28 cellular contexts compared by ENCODE assay signal in genomic region chr5:146222002-146222401, GRCh38.
"Had no signal": no experiment of that assay in that cellular context is flagged by ENCODE, and none has a peak within 500 bp of the region (broad histone marks: within the 10 kb centered on the region; RNA-seq: fewer than 3 reads in every experiment).

No MANE protein-coding gene starts in this region.

- FAIRE-seq: endothelial cell of umbilical vein had no signal

- ATAC-seq: activated naive CD4-positive, alpha-beta T cell treated with anti-CD3 and anti-CD28 coated beads, Interleukin-2, amount 50 U/mL, for 72 hours; activated T-cell treated with anti-CD3 and anti-CD28 coated beads, Interleukin-2, amount 50 U/mL, for 72 hours; effector memory CD8-positive, alpha-beta T cell had no signal

- DNase-seq: activated CD4-positive, alpha-beta memory T cell treated with anti-CD3 and anti-CD28 coated beads, Interleukin-2, amount 10 ng/mL, durations not matched to agents 7 days and 5 days; activated CD4-positive, alpha-beta T cell treated with anti-CD3 and anti-CD28 coated beads for 1 hour; activated CD4-positive, alpha-beta T cell treated with anti-CD3 and anti-CD28 coated beads for 4 hours; activated CD4-positive, alpha-beta T cell treated with anti-CD3 and anti-CD28 coated beads, Interleukin-2, amount 10 ng/mL, durations not matched to agents 7 days and 5 days; activated CD4-positive, alpha-beta T cell treated with anti-CD3 and anti-CD28 coated beads, Interleukin-2, amount 50 U/mL, for 4 hours; activated CD4-positive, CD25-positive, alpha-beta regulatory T cell; activated CD8-positive, alpha-beta memory T cell treated with anti-CD3 and anti-CD28 coated beads, Interleukin-2, amount 50 U/mL, for 48 hours; activated gamma-delta T cell; activated naive CD4-positive, alpha-beta T cell; activated naive CD4-positive, alpha-beta T cell treated with anti-CD3 and anti-CD28 coated beads, Interleukin-2, amount 10 ng/mL, durations not matched to agents 7 days and 5 days; activated naive CD8-positive, alpha-beta T cell treated with anti-CD3 and anti-CD28 coated beads, Interleukin-2, amount 10 ng/mL, durations not matched to agents 7 days and 5 days; activated T-cell treated with anti-CD3 and anti-CD28 coated beads for 4 hours; activated T-cell treated with anti-CD3 and anti-CD28 coated beads, Interleukin-2, amount 50 U/mL, for 24 hours; activated T-cell treated with anti-CD3 and anti-CD28 coated beads, Interleukin-2, amount 50 U/mL, for 72 hours; central memory CD4-positive, alpha-beta T cell; cortex of kidney; dermis blood vessel endothelial cell; effector CD4-positive, alpha-beta T cell; effector memory CD8-positive, alpha-beta T cell; esophagus squamous epithelium; foreskin melanocyte; T-helper 2 cell had no signal

- H3K4me3 ChIP-seq: ascending aorta, breast epithelium, cardiac muscle cell, esophagus squamous epithelium had no signal

- H3K27me3 ChIP-seq: ascending aorta, breast epithelium, cardiac muscle cell, esophagus squamous epithelium had no signal

- H3K27ac ChIP-seq: ascending aorta, breast epithelium, cardiac muscle cell, epithelial cell of prostate, esophagus squamous epithelium had no signal

- H3K9me3 ChIP-seq: ascending aorta, breast epithelium, esophagus squamous epithelium had no signal

- H3K4me1 ChIP-seq: breast epithelium, esophagus squamous epithelium had no signal

- H3K36me3 ChIP-seq: breast epithelium had no signal
